In the genomic region with DNA sequence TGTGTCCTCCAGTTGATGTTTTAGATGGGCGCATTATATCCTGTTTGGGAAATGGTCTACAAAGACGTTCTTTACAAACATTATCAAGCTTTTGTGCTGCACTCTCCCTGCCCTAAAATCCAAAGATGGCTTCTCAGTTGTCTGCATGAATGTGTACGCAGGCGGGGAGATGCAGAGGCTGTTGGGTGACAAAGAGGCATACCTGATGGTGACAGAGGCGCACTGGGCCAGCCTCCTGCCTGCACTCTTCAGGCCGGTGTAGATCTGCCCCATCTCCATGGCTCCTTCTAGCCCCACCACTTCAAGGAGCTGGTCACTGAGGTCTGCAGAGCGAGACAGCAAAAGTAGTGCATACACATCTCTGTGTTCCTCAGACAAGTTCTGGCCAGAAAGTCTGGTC, we compare ENCODE assay signal across 27 cellular contexts.
"Had no signal": no experiment of that assay in that cellular context is flagged by ENCODE, and none has a peak within 500 bp of the region (broad histone marks: within the 10 kb centered on the region; RNA-seq: fewer than 3 reads in every experiment).

No MANE protein-coding gene starts in this region.

- H3K27me3 Mint-ChIP-seq: stimulated activated memory B cell treated with anti-CD40 and anti-IgM and Interleukin-4, amounts not matched to agents 10 μg/mL and 1 μg/mL and 100 μg/mL, for 72 hours had no signal

- DNase-seq: stimulated activated CD4-positive, alpha-beta T cell treated with anti-CD3 and anti-CD28 coated beads, Interleukin-2, amount 100 ng/mL, for 48 hours; stimulated activated CD4-positive, alpha-beta T cell treated with anti-CD3 and anti-CD28 coated beads, Interleukin-4, amount 100 ng/mL, for 1 hour; stimulated activated CD4-positive, alpha-beta T cell treated with anti-CD3 and anti-CD28 coated beads, Interleukin-4, amount 100 ng/mL, for 24 hours; stimulated activated CD4-positive, alpha-beta T cell treated with anti-CD3 and anti-CD28 coated beads, Interleukin-4, amount 100 ng/mL, for 4 hours; stimulated activated CD8-positive, alpha-beta memory T cell treated with anti-CD3 and anti-CD28 coated beads, Interleukin-4, amount 100 ng/mL, for 48 hours; stimulated activated naive B cell treated with anti-CD40 and anti-IgM and Interleukin-4, amounts not matched to agents 10 μg/mL and 1 μg/mL and 100 μg/mL, for 72 hours; stimulated activated naive CD4-positive, alpha-beta T cell; stimulated activated naive CD4-positive, alpha-beta T cell treated with Interleukin-2 at 50 U/mL for 16 hours; stimulated activated naive CD8-positive, alpha-beta T cell treated with anti-CD3 and anti-CD28 coated beads, Interleukin-15, amount 100 ng/mL, for 72 hours; stimulated activated naive CD8-positive, alpha-beta T cell treated with anti-CD3 and anti-CD28 coated beads, Interleukin-15, Interleukin-2, amounts not matched to agents 100 U/mL and 50 U/mL, for 24 hours; stomach; substantia nigra; testis; thyroid gland; tibial artery; transverse colon; trophoblast cell; upper lobe of left lung; upper lobe of right lung; uterus had no signal

- H3K4me1 ChIP-seq: stomach, testis, thyroid gland, tibial artery, transverse colon, upper lobe of left lung, upper lobe of right lung, uterus, vagina had no signal

- H3K4me3 Mint-ChIP-seq: stimulated activated effector memory CD8-positive, alpha-beta T cell treated with anti-CD3 and anti-CD28 coated beads, Interleukin-12 subunit alpha, Interleukin-12 subunit beta, amount 100 ng/mL, for 72 hours; stimulated activated memory B cell treated with anti-CD40 and anti-IgM and Interleukin-4, amounts not matched to agents 10 μg/mL and 1 μg/mL and 100 μg/mL, for 72 hours; stimulated activated naive B cell treated with anti-CD40 and anti-IgM and Interleukin-4, amounts not matched to agents 10 μg/mL and 1 μg/mL and 100 μg/mL, for 72 hours; stimulated activated naive CD8-positive, alpha-beta T cell treated with anti-CD3 and anti-CD28 coated beads, Interleukin-15, amount 100 ng/mL, for 72 hours; stimulated activated naive CD8-positive, alpha-beta T cell treated with anti-CD3 and anti-CD28 coated beads, Interleukin-15, Interleukin-2, amounts not matched to agents 100 ng/mL and 50 ng/mL, for 24 hours had no signal

- H3K27ac ChIP-seq: stomach, suprapubic skin, testis, thoracic aorta, thyroid gland, tibial artery, tibial nerve, transverse colon, upper lobe of left lung, upper lobe of right lung, uterus, vagina had no signal

- H3K27ac Mint-ChIP-seq: stimulated activated effector memory CD8-positive, alpha-beta T cell treated with anti-CD3 and anti-CD28 coated beads, Interleukin-12 subunit alpha, Interleukin-12 subunit beta, amount 100 ng/mL, for 72 hours; stimulated activated memory B cell treated with anti-CD40 and anti-IgM and Interleukin-4, amounts not matched to agents 10 μg/mL and 1 μg/mL and 100 μg/mL, for 72 hours; stimulated activated naive B cell treated with anti-CD40 and anti-IgM and Interleukin-4, amounts not matched to agents 10 μg/mL and 1 μg/mL and 100 μg/mL, for 72 hours; stimulated activated naive CD8-positive, alpha-beta T cell treated with anti-CD3 and anti-CD28 coated beads, Interleukin-15, amount 100 ng/mL, for 72 hours; stimulated activated naive CD8-positive, alpha-beta T cell treated with anti-CD3 and anti-CD28 coated beads, Interleukin-15, Interleukin-2, amounts not matched to agents 100 ng/mL and 50 ng/mL, for 24 hours had no signal

- H3K36me3 Mint-ChIP-seq: stimulated activated effector memory CD8-positive, alpha-beta T cell treated with anti-CD3 and anti-CD28 coated beads, Interleukin-12 subunit alpha, Interleukin-12 subunit beta, amount 100 ng/mL, for 72 hours had no signal

- H3K9me3 Mint-ChIP-seq: stimulated activated effector memory CD8-positive, alpha-beta T cell treated with anti-CD3 and anti-CD28 coated beads, Interleukin-12 subunit alpha, Interleukin-12 subunit beta, amount 100 ng/mL, for 72 hours; stimulated activated memory B cell treated with anti-CD40 and anti-IgM and Interleukin-4, amounts not matched to agents 10 μg/mL and 1 μg/mL and 100 μg/mL, for 72 hours; stimulated activated naive CD8-positive, alpha-beta T cell treated with anti-CD3 and anti-CD28 coated beads, Interleukin-15, amount 100 ng/mL, for 72 hours had no signal

- H3K27me3 ChIP-seq: stomach, suprapubic skin, testis, thyroid gland, tibial artery, tibial nerve, transverse colon, upper lobe of left lung, upper lobe of right lung, uterus, vagina had no signal

- H3K36me3 ChIP-seq: suprapubic skin, thyroid gland, tibial nerve, transverse colon, upper lobe of left lung, upper lobe of right lung, uterus, vagina had no signal

- ATAC-seq: stimulated activated effector memory CD8-positive, alpha-beta T cell treated with anti-CD3 and anti-CD28 coated beads, Interleukin-12 subunit alpha, Interleukin-12 subunit beta, amount 100 ng/mL, for 72 hours; stimulated activated memory B cell treated with anti-CD40 and anti-IgM and Interleukin-4, amounts not matched to agents 10 μg/mL and 1 μg/mL and 100 μg/mL, for 72 hours; stimulated activated naive B cell treated with anti-CD40 and anti-IgM and Interleukin-4, amounts not matched to agents 10 μg/mL and 1 μg/mL and 100 μg/mL, for 72 hours; stimulated activated naive CD8-positive, alpha-beta T cell treated with anti-CD3 and anti-CD28 coated beads, Interleukin-15, amount 100 ng/mL, for 72 hours; stimulated activated naive CD8-positive, alpha-beta T cell treated with anti-CD3 and anti-CD28 coated beads, Interleukin-15, Interleukin-2, amounts not matched to agents 100 U/mL and 50 U/mL, for 24 hours; upper lobe of right lung had no signal

- H3K4me3 ChIP-seq: stomach, suprapubic skin, testis, thoracic aorta, thyroid gland, tibial artery, tibial nerve, transverse colon, upper lobe of left lung, upper lobe of right lung, uterus, vagina had no signal

- H3K4me1 Mint-ChIP-seq: stimulated activated memory B cell treated with anti-CD40 and anti-IgM and Interleukin-4, amounts not matched to agents 10 μg/mL and 1 μg/mL and 100 μg/mL, for 72 hours; stimulated activated naive B cell treated with anti-CD40 and anti-IgM and Interleukin-4, amounts not matched to agents 10 μg/mL and 1 μg/mL and 100 μg/mL, for 72 hours; stimulated activated naive CD8-positive, alpha-beta T cell treated with anti-CD3 and anti-CD28 coated beads, Interleukin-15, amount 100 ng/mL, for 72 hours had no signal

- H3K9me3 ChIP-seq: stomach, suprapubic skin, testis, thoracic aorta, thyroid gland, transverse colon, upper lobe of left lung, upper lobe of right lung, uterus, vagina had no signal
